Comparison of ENCODE assay signal across 8 cellular contexts in the genomic region with DNA sequence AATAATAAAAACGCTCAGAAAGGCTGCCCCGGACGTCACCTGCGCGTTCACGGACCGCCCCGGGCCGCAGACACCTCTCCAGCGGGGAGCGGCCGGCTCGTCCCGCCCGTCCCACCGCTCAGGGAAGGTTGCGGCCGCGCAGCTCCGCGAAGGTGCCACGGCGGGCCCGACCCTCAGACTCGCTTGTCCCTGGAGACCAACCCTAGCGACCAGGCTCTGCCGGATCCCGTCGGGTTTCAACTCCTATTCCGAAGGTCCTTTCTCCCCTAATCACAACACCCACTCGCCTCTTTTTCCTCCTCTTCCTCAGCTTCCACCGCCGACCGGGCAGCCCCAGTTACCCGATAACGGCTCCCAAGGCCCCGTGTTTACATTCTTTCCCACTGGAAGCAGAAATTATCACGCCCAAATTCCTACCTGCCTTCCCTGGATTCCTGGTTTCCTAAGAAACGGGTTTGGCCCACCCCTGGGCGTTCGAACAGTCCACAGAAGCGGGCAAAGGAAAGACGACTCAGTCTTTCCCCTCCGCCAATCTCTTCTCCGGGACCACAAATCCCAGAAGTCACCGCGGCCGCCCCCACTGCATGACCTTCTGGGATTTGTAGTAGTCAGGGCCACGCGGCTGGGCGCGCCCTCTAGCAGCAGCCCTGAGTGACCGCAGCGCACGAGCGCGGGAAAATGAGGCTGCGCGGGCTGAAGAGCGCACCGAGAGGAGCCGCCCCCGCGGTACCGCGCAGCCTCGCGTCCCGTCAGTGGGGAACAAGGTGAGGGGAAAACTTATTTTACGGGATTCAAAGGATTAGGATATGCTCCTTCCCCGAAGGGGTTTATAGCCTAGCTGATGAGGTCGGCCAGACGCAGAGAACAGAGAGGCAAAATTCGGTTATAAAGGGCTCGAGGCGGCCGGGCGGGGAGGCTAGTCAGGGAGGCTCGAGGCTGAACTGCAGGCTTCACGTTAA. TPM values are rescaled to one million over a fixed set of nuclear protein-coding genes. Genes with fewer than 3 reads are reported as not detected.
A peak's percentile ranks its signal among the peaks of the same experiment; 100 is the strongest.
DNase-seq lines count a peak whose midpoint lies in the region; ATAC-seq and TF ChIP-seq lines count a peak whose summit lies in the region.

Gene TTC33, minus strand, starts transcription at position 555 of the 959 bp plus-strand sequence. CDS start 8,943 bp downstream, outside the sequence.

- H3K4ac ChIP-seq in IMR-90 (ENCODE audit: low read depth, low read length): peak within 1 kb of the TSS; percentile 54

- peak; percentile 27; the same call in 1 of the 2 replicates for TF ChIP-seq POLR2A in IMR-90 (IDR thresholded peaks at IDR 0.05; ENCODE audit: low read depth, low read length)

- dilution Hi-C loops in IMR-90 (cut with HindIII; ENCODE audit: low sequenced_read_pairs, unreplicated experiment): no loop called here

- H3K14ac ChIP-seq in IMR-90 (replicated peaks; ENCODE audit: low read depth, low read length): peak within 1 kb of the TSS; percentile 90

- in situ Hi-C loops in IMR-90 (cut with MboI; ENCODE audit: low sequenced_read_pairs): loop anchor here (25.0 kb wide), 1 partner anchor 1368 kb away; no protein-coding TSS in a partner anchor

- 12% methylated on average over 50 of the region's 80 CpGs; no CpG with 5 or more reads in 1 of the 2 experiments for WGBS in IMR-90 (ENCODE audit: extremely low coverage in 2 of 2, insufficient read length in 1 of 2), 2 experiments

- peak within 1 kb of the TSS; percentile 55; the same call in 1 of the 2 replicates for H2BK120ac ChIP-seq in IMR-90 (ENCODE audit: low read depth, low read length)

- no peak within 1 kb of the TSS for H2AK5ac ChIP-seq in IMR-90 (ENCODE audit: low read depth, low read length)

- H3K23ac ChIP-seq in IMR-90 (ENCODE audit: low read depth, low read length): peak within 1 kb of the TSS; percentile 86

- BruUV-seq in IMR-90 (replicated peaks; lab: Mats Ljungman, UMichigan) (no TSS peak), OCI-LY7 (replicated peaks; lab: Mats Ljungman, UMichigan) (TSS peak; percentile 94)

- H3K79me2 ChIP-seq in OCI-LY7 (ENCODE audit: insufficient read depth, low read depth, low read length): peaks cover 25% of the 10 kb centered on the region; the same call in 1 of the 2 replicates

- POLR2A ChIA-PET in IMR-90 (lab: Charles Lee; ENCODE audit: unreplicated experiment) (no interaction called here), OCI-LY7 (lab: Charles Lee) (interaction anchor here (0.5 to 0.7 kb wide), 3 partner anchors 9 to 1087 kb away, joined by 3 to 4 read pairs (median 3); no protein-coding TSS in a partner anchor)

- TF ChIP-seq CTCF in IMR-90 (conservative IDR thresholded peaks at IDR 0.05; ENCODE audit: low read depth, low read length): peak; percentile 80
- peak; percentile 84 for TF ChIP-seq CTCF in OCI-LY7 (conservative IDR thresholded peaks at IDR 0.05; ENCODE audit: low read length)
- TF ChIP-seq CTCF in mucosa of descending colon (IDR thresholded peaks at IDR 0.05): peak; percentile 78

- H4K8ac ChIP-seq in IMR-90 (ENCODE audit: low read depth in 2 of 2, low read length in 2 of 2): peak within 1 kb of the TSS; percentile 80 to 87

- H3K9me3 ChIP-seq in IMR-90 (ENCODE audit: control insufficient read depth, insufficient read depth, low read length) (no peaks in the 10 kb centered on the region), OCI-LY7 (ENCODE audit: low read length) (no peaks in the 10 kb centered on the region), mucosa of descending colon (no peaks in the 10 kb centered on the region)

- peak within 1 kb of the TSS; percentile 44 for H4K91ac ChIP-seq in IMR-90 (ENCODE audit: insufficient read depth, low read depth, low read length)

- H3K27me3 ChIP-seq in IMR-90 (ENCODE audit: control insufficient read depth, insufficient read depth, low read length): no peaks in the 10 kb centered on the region

- no peaks in the 10 kb centered on the region for H4K20me1 ChIP-seq in IMR-90 (ENCODE audit: insufficient read depth, low read length)
- H4K20me1 ChIP-seq in OCI-LY7 (ENCODE audit: insufficient read depth, low read length): no peaks in the 10 kb centered on the region

- TF ChIP-seq RAD21 in IMR-90 (IDR thresholded peaks at IDR 0.05; ENCODE audit: low read length): peak; percentile 38; the same call in 1 of the 2 replicates

- no peaks in the 10 kb centered on the region for H3K9me2 ChIP-seq in OCI-LY7 (ENCODE audit: insufficient read depth, low read length)

- peaks cover 6% of the 10 kb centered on the region for H3K36me3 ChIP-seq in IMR-90 (ENCODE audit: control insufficient read depth, insufficient read depth, low read length)
- H3K36me3 ChIP-seq in OCI-LY7 (ENCODE audit: insufficient read depth, low read length): peaks cover 29% of the 10 kb centered on the region
- no peaks in the 10 kb centered on the region for H3K36me3 ChIP-seq in mucosa of descending colon (ENCODE audit: low read depth)

- H3K9ac ChIP-seq in IMR-90 (ENCODE audit: low read depth, low read length): peak within 1 kb of the TSS; percentile 96

- peaks cover 12 to 38% of the 10 kb centered on the region in 2 experiments for H3K79me1 ChIP-seq in IMR-90 (ENCODE audit: low read depth in 1 of 2, low read length in 2 of 2)

- peak within 1 kb of the TSS; percentile 54 for H3K18ac ChIP-seq in IMR-90 (ENCODE audit: low read depth, low read length)

- H3K27ac ChIP-seq in IMR-90 (ENCODE audit: insufficient read depth, low read length) (peak within 1 kb of the TSS; percentile 88), OCI-LY7 (ENCODE audit: low read depth, low read length, poor library complexity, severe bottlenecking) (peak within 1 kb of the TSS; percentile 66), epithelial cell of prostate (peak within 1 kb of the TSS; percentile 65)

- peak within 1 kb of the TSS; percentile 92 for H2AK9ac ChIP-seq in IMR-90 (replicated peaks; ENCODE audit: low read depth, low read length, poor library complexity)

- ATAC-seq in GM21528 (IDR thresholded peaks at IDR 0.05; ENCODE audit: low FRiP score, unreplicated experiment) (peak; percentile 91), IMR-90 (ENCODE audit: low read depth) (peak; percentile 91), mucosa of descending colon (peak; percentile 98)

- H3K4me2 ChIP-seq in IMR-90 (ENCODE audit: low read depth, low read length) (peak within 1 kb of the TSS; percentile 89), OCI-LY7 (ENCODE audit: low read length) (peak within 1 kb of the TSS; percentile 75)

- peaks cover 3% of the 10 kb centered on the region; the same call in 1 of the 2 replicates for H3K9me1 ChIP-seq in IMR-90 (ENCODE audit: insufficient read depth, low read length)

- peak; percentile 95 for DNase-seq in DMS153 (lab: John Stamatoyannopoulos, UW)
- DNase-seq in IMR-90: peak; percentile 93
- DNase-seq in OCI-LY7 (ENCODE audit: low spot score): peak; percentile 92
- DNase-seq in activated T-cell treated with anti-CD3 and anti-CD28 coated beads for 24 hours (ENCODE audit: low read depth): peak; percentile 93
- peak; percentile 68 for DNase-seq in epithelial cell of prostate (ENCODE audit: low read depth, low spot score)
- peak; percentile 96 to 98 (median 97) for DNase-seq in mucosa of descending colon
- peak; percentile 94 for DNase-seq in stimulated activated CD8-positive, alpha-beta memory T cell treated with anti-CD3 and anti-CD28 coated beads, Interleukin-4, amount 100 ng/mL, for 24 hours (ENCODE audit: low read depth)

- H2BK20ac ChIP-seq in IMR-90 (ENCODE audit: low read depth, low read length): no peak within 1 kb of the TSS

- H3K4me3 ChIP-seq in IMR-90 (ENCODE audit: insufficient read depth, low read depth, low read length): peak within 1 kb of the TSS; percentile 92
- peak within 1 kb of the TSS; percentile 75 for H3K4me3 ChIP-seq in OCI-LY7 (ENCODE audit: low read depth, low read length, poor library complexity, severe bottlenecking)
- peak within 1 kb of the TSS; percentile 80 for H3K4me3 ChIP-seq in mucosa of descending colon

- H3K56ac ChIP-seq in IMR-90 (ENCODE audit: extremely low read depth, insufficient read depth, low read length): peak within 1 kb of the TSS; percentile 86

- H3K4me1 ChIP-seq in IMR-90 (ENCODE audit: control insufficient read depth, insufficient read depth, low read length) (peaks cover 4% of the 10 kb centered on the region; the same call in 1 of the 2 replicates), OCI-LY7 (ENCODE audit: insufficient read depth, low read length, poor library complexity, severe bottlenecking) (peaks cover 16% of the 10 kb centered on the region), mucosa of descending colon (ENCODE audit: low read depth) (no peaks in the 10 kb centered on the region)

- peak within 1 kb of the TSS; percentile 13; the same call in 1 of the 3 replicates for H2BK15ac ChIP-seq in IMR-90 (ENCODE audit: low read depth, low read length)

- intact Hi-C loops in IMR-90 (cut with micrococcal nuclease) (loop anchor here (1.0 to 2.0 kb wide), 2 partner anchors 79 to 124 kb away; partner anchors contain the start of gene RPL37), OCI-LY7 (cut with micrococcal nuclease; ENCODE audit: unreplicated experiment) (loop anchor here (1.0 to 2.0 kb wide), 3 partner anchors 43 to 124 kb away; partner anchors contain the start of genes PRKAA1 and RPL37), mucosa of descending colon (cut with DNase I, micrococcal nuclease) (loop anchor here in 1 of 2 donors (5.0 kb wide), 1 partner anchor 82 kb away; the partner anchor contains the start of gene RPL37)

- H2BK5ac ChIP-seq in IMR-90 (ENCODE audit: low read depth, low read length, poor library complexity, severe bottlenecking): peak within 1 kb of the TSS; percentile 85

- peak within 1 kb of the TSS; percentile 74 for H4K5ac ChIP-seq in IMR-90 (ENCODE audit: low read depth, low read length)

- CTCF ChIA-PET in IMR-90 (lab: Yijun Ruan, JAX) (no interaction called here), OCI-LY7 (lab: Charles Lee; ENCODE audit: unreplicated experiment) (no interaction called here)

- H2AFZ ChIP-seq in IMR-90 (replicated peaks; ENCODE audit: low read length, poor library complexity) (peak within 1 kb of the TSS; percentile 89), OCI-LY7 (ENCODE audit: low read length) (peak within 1 kb of the TSS; percentile 77)

TF ChIP-seq in IMR-90, 13 proteins besides CTCF, POLR2A, EP300 and RAD21 (continues in another document):
- TF ChIP-seq, protein P1, sequence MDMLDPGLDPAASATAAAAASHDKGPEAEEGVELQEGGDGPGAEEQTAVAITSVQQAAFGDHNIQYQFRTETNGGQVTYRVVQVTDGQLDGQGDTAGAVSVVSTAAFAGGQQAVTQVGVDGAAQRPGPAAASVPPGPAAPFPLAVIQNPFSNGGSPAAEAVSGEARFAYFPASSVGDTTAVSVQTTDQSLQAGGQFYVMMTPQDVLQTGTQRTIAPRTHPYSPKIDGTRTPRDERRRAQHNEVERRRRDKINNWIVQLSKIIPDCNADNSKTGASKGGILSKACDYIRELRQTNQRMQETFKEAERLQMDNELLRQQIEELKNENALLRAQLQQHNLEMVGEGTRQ (IDR thresholded peaks at IDR 0.05; ENCODE audit: low read depth, low read length): peak; percentile 72
- no peak for TF ChIP-seq CHD1 (IDR thresholded peaks at IDR 0.05; ENCODE audit: low read depth, low read length)

RNA-seq across cellular contexts. Expression of gene TTC33, which starts in this region (rescaled TPM):
- total RNA-seq in IMR-90 (2012; rRNA removed): 8.1 and 11.7 TPM in 2 replicates
- 2.5 and 3.1 TPM in 2 replicates for polyA plus RNA-seq in IMR-90 (2012; rRNA removed)
- 0.36 and 1.3 TPM in 2 replicates for polyA plus RNA-seq in IMR-90 (2012; cell fraction: cytosol; rRNA removed)
- polyA plus RNA-seq in IMR-90 (2012; cell fraction: nucleus; rRNA removed; ENCODE audit: low replicate concordance): 0.41 and 3.6 TPM in 2 replicates
- total RNA-seq in OCI-LY7 (2014; rRNA removed; shearing (Covaris generic)): 15.9 and 22.9 TPM in 2 replicates
- 18.7 and 20.5 TPM in 2 replicates for total RNA-seq in OCI-LY7 (2022)
- total RNA-seq in mucosa of descending colon: 10 to 100 TPM; 15.1 to 22.6 (median 17.2) TPM

Comparison
In these comparisons a context has a peak if more than half of its experiments do, and no peak if none do; other contexts are left out.
1. Peak in every context shown above with its lines: DNase-seq, ATAC-seq, H3K4me3 ChIP-seq and H3K27ac ChIP-seq.